In genomic region chr1:169941982-169942830, GRCh38 we compare ENCODE assay signal across 14 cellular contexts. TPM values are rescaled to one million over a fixed set of nuclear protein-coding genes. Genes with fewer than 3 reads are reported as not detected.
DNase-seq lines count a peak whose midpoint lies in the region; ATAC-seq and TF ChIP-seq lines count a peak whose summit lies in the region.
"Had no signal": no experiment of that assay in that cellular context is flagged by ENCODE, and none has a peak within 500 bp of the region (broad histone marks: within the 10 kb centered on the region; RNA-seq: fewer than 3 reads in every experiment).

No MANE protein-coding gene starts in this region.

- H3K79me2 ChIP-seq in SK-N-SH (ENCODE audit: insufficient read depth) = no peaks in the 10 kb centered on the region

- DNase-seq in A172 (ENCODE audit: low spot score) (peak; percentile 62), GM03348 (ENCODE audit: low spot score) (peak; percentile 20), SK-N-SH (no peak), iris pigment epithelial cell (ENCODE audit: low read depth) (peak; percentile 55), HUDEP-2 (lab: John Stamatoyannopoulos, UW; ENCODE audit: unreplicated experiment in 76 of 76) (no peak), RKO (ENCODE audit: low spot score) (no peak), ovary (no peak)
- DNase-seq: activated CD4-positive, alpha-beta memory T cell treated with anti-CD3 and anti-CD28 coated beads for 36 hours; activated naive CD8-positive, alpha-beta T cell treated with anti-CD3 and anti-CD28 coated beads for 36 hours; H7; naive thymus-derived CD4-positive, alpha-beta T cell; NCI-H82; stimulated activated CD4-positive, alpha-beta T cell treated with anti-CD3 and anti-CD28 coated beads, Interleukin-15, amount 100 ng/mL, for 24 hours had no signal

- 78% methylated on average over 2 of the region's 2 CpGs for WGBS in SK-N-SH (ENCODE audit: low lambda C conversion rate)
- 21 to 33% (median 24%) methylated on average over 2 of the region's 2 CpGs for WGBS in ovary, 3 donors

- CTCF ChIA-PET in SK-N-SH (lab: Yijun Ruan, JAX) = no interaction called here

- TF ChIP-seq EP300 in SK-N-SH (IDR thresholded peaks at IDR 0.05; ENCODE audit: borderline replicate concordance in 1 of 2, low read depth in 1 of 2, low read length in 1 of 2) (0 out of 4 replicates have a peak, but pooled peaks of 1 of the 2 experiments have one; percentile 18), ovary (IDR thresholded peaks at IDR 0.05) (no peak)

- H3K4me1 ChIP-seq in SK-N-SH (ENCODE audit: control insufficient read depth in 1 of 2, insufficient read depth in 2 of 2, low read depth in 1 of 2, low read length in 1 of 2) (peaks cover 11% of the 10 kb centered on the region in 2 experiments; a peak in 3 of 4 replicates), ovary (ENCODE audit: insufficient read depth) (no peaks in the 10 kb centered on the region)

- H3F3A ChIP-seq in SK-N-SH (replicated peaks; ENCODE audit: insufficient read depth) = peaks cover 16% of the 10 kb centered on the region

- H3K4me2 ChIP-seq in SK-N-SH = peak overlapping the region; percentile 34; the same call in 1 of the 2 replicates

- no peaks in the 10 kb centered on the region for H3K9me2 ChIP-seq in SK-N-SH

- H3K9ac ChIP-seq in SK-N-SH = no peak overlapping the region

- H3K27me3 ChIP-seq in SK-N-SH (ENCODE audit: insufficient read depth) (no peaks in the 10 kb centered on the region), ovary (no peaks in the 10 kb centered on the region)

- no peak for ATAC-seq in HG03460 (IDR thresholded peaks at IDR 0.05; ENCODE audit: unreplicated experiment)
- ATAC-seq: naive thymus-derived CD4-positive, alpha-beta T cell had no signal

- H2AFZ ChIP-seq in SK-N-SH (ENCODE audit: low read depth) = no peak overlapping the region

- H4K20me1 ChIP-seq in SK-N-SH (ENCODE audit: insufficient read depth) = peaks cover 5% of the 10 kb centered on the region; the same call in 1 of the 2 replicates

- H3K4me3 ChIP-seq in SK-N-SH (ENCODE audit: low read depth in 2 of 2, low read length in 1 of 2) (no peak overlapping the region), ovary (no peak overlapping the region)

- TF ChIP-seq POLR2A in ovary (IDR thresholded peaks at IDR 0.05) = no peak

- TF ChIP-seq CTCF in SK-N-SH (IDR thresholded peaks at IDR 0.05) (no peak), ovary (IDR thresholded peaks at IDR 0.05) (no peak)

- intact Hi-C loops in ovary (cut with DNase I) = no loop called here

- H3K36me3 ChIP-seq in SK-N-SH (replicated peaks in 1 of 2; ENCODE audit: control insufficient read depth in 1 of 2, insufficient read depth in 2 of 2, low read length in 1 of 2) = no peaks in the 10 kb centered on the region
- H3K36me3 ChIP-seq in ovary = no peaks in the 10 kb centered on the region

- H3K9me3 ChIP-seq in SK-N-SH (no peaks in the 10 kb centered on the region), ovary (no peaks in the 10 kb centered on the region)

- TF ChIP-seq RAD21 in SK-N-SH (IDR thresholded peaks at IDR 0.05; ENCODE audit: low read length) = no peak

- POLR2A ChIA-PET in SK-N-SH (lab: Yijun Ruan, JAX) = no interaction called here

- peak overlapping the region; percentile 55 to 59; a peak in 3 of 4 replicates for H3K27ac ChIP-seq in SK-N-SH (ENCODE audit: low read depth in 2 of 2, low read length in 1 of 2)
- H3K27ac ChIP-seq in ovary = no peak overlapping the region

TF ChIP-seq in SK-N-SH, 30 proteins besides CTCF, POLR2A, EP300 and RAD21:
- TF ChIP-seq, protein P1, sequence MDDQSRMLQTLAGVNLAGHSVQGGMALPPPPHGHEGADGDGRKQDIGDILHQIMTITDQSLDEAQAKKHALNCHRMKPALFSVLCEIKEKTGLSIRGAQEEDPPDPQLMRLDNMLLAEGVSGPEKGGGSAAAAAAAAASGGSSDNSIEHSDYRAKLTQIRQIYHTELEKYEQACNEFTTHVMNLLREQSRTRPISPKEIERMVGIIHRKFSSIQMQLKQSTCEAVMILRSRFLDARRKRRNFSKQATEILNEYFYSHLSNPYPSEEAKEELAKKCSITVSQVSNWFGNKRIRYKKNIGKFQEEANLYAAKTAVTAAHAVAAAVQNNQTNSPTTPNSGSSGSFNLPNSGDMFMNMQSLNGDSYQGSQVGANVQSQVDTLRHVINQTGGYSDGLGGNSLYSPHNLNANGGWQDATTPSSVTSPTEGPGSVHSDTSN (IDR thresholded peaks at IDR 0.05) = peak; percentile 50
- TF ChIP-seq NFIC (IDR thresholded peaks at IDR 0.05; ENCODE audit: borderline replicate concordance) = no peak

RNA-seq across cellular contexts. Expression of gene SCYL3, which starts 48.5 kb away (rescaled TPM):
- total RNA-seq in A172 (2014; rRNA removed; shearing (Covaris generic)) = 6.9 and 7.0 TPM in 2 replicates
- polyA plus RNA-seq in SK-N-SH (2012; rRNA removed) = 5.9 and 7.7 TPM in 2 replicates
- polyA plus RNA-seq in SK-N-SH (2012; cell fraction: cytosol; rRNA removed) = 5.7 and 6.1 TPM in 2 replicates
- 11.6 and 15.3 TPM in 2 replicates for polyA plus RNA-seq in SK-N-SH (2012; cell fraction: nucleus; rRNA removed)
- total RNA-seq in ovary = 10 to 100 TPM in 4 of 7 donors, 1 to 10 TPM in 3; 6.3 to 15.3 (median 10.9) TPM
- 1 to 10 TPM; 6.9 to 7.3 TPM for polyA plus RNA-seq in ovary

Comparison
In these comparisons a context has a peak if more than half of its experiments do, and no peak if none do; other contexts are left out.
1. DNase-seq: peak in A172 (single experiment), GM03348 (single experiment) and iris pigment epithelial cell (single experiment); none in SK-N-SH (single experiment), HUDEP-2 (0 of 76), RKO (single experiment) and ovary (0 of 5).
2. H3K27ac ChIP-seq: peak in SK-N-SH (2 of 2); none in ovary (0 of 2).